12 cellular contexts compared by ENCODE assay signal in genomic region chr16:79664407-79664806, GRCh38.
"Had no signal": no experiment of that assay in that cellular context is flagged by ENCODE, and none has a peak within 500 bp of the region (broad histone marks: within the 10 kb centered on the region; RNA-seq: fewer than 3 reads in every experiment).

No MANE protein-coding gene starts in this region.

- H3K27me3 ChIP-seq: esophagus squamous epithelium had no signal

- H3K4me3 ChIP-seq: esophagus squamous epithelium, heart right ventricle had no signal

- FAIRE-seq: astrocyte had no signal

- H3K9me3 ChIP-seq: esophagus squamous epithelium had no signal

- H3K36me3 ChIP-seq: esophagus squamous epithelium, heart right ventricle had no signal

- DNase-seq: activated CD4-positive, alpha-beta memory T cell treated with anti-CD3 and anti-CD28 coated beads, Interleukin-2, amount 10 ng/mL, durations not matched to agents 7 days and 5 days; activated CD4-positive, alpha-beta T cell treated with anti-CD3 and anti-CD28 coated beads for 48 hours; activated CD4-positive, CD25-positive, alpha-beta regulatory T cell; activated naive CD4-positive, alpha-beta T cell treated with Interleukin-2 at 50 U/mL for 16 hours; activated T-cell treated with anti-CD3 and anti-CD28 coated beads, Interleukin-2, amount 50 U/mL, for 24 hours; effector CD8-positive, alpha-beta T cell; esophagus squamous epithelium; heart right ventricle; left ventricle myocardium superior; stimulated activated naive B cell treated with anti-CD40 and anti-IgM and Interleukin-4, amounts not matched to agents 10 μg/mL and 1 μg/mL and 100 μg/mL, for 72 hours; T-helper 9 cell had no signal

- H3K27ac ChIP-seq: heart right ventricle had no signal
